Comparison of ENCODE assay signal across 17 cellular contexts in the genomic region with DNA sequence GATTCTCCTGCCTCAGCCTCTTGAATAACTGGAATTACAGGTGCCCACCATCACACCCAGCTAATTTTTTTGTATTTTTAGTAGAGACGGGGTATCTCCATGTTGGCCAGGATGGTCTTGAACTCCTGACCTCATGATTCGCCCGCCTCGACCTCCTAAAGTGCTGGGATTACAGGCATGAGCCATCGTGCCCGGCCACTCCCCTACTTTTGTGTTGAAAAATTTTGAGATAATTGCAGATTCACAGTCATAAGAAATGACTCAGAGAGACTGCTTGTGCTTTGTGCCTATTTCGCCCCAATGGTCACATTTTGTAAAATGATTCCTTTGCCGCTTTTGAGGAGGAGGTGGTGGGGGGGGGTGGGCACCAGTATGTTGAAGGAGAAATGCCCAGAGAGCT.
"Had no signal": no experiment of that assay in that cellular context is flagged by ENCODE, and none has a peak within 500 bp of the region (broad histone marks: within the 10 kb centered on the region; RNA-seq: fewer than 3 reads in every experiment).

No MANE protein-coding gene starts in this region.

- H3K9me3 ChIP-seq: gastroesophageal sphincter, heart left ventricle, neutrophil, SJCRH30 had no signal

- H3K4me1 Mint-ChIP-seq: activated CD4-positive, alpha-beta T cell treated with anti-CD3 and anti-CD28 coated beads, Interleukin-2, amount 10 ng/mL, durations not matched to agents 7 days and 5 days; central memory CD8-positive, alpha-beta T cell had no signal

- H3K27me3 ChIP-seq: gastroesophageal sphincter, heart left ventricle, SJCRH30 had no signal

- H3K36me3 Mint-ChIP-seq: activated naive CD8-positive, alpha-beta T cell treated with anti-CD3 and anti-CD28 coated beads, Interleukin-2, amount 10 ng/mL, durations not matched to agents 7 days and 5 days; brain; natural killer cell had no signal

- H3K27me3 Mint-ChIP-seq: activated CD4-positive, alpha-beta T cell treated with anti-CD3 and anti-CD28 coated beads, Interleukin-2, amount 10 ng/mL, durations not matched to agents 7 days and 5 days had no signal

- H3K9me3 Mint-ChIP-seq: activated CD4-positive, alpha-beta T cell treated with anti-CD3 and anti-CD28 coated beads, Interleukin-2, amount 10 ng/mL, durations not matched to agents 7 days and 5 days; activated naive CD8-positive, alpha-beta T cell treated with anti-CD3 and anti-CD28 coated beads, Interleukin-2, amount 10 ng/mL, durations not matched to agents 7 days and 5 days; activated T-helper 1 cell treated with anti-CD3 and anti-CD28 coated beads, Interleukin-12 subunit alpha, Interleukin-12 subunit beta, Interleukin-2, Interleukin-4 antibody, amounts not matched to agents 30 ng/mL and 10 ng/mL and 1 ng/mL, durations not matched to agents 14 hours and 24 hours and 36 hours; central memory CD8-positive, alpha-beta T cell; natural killer cell; stimulated activated naive CD8-positive, alpha-beta T cell treated with anti-CD3 and anti-CD28 coated beads, Interleukin-15, Interleukin-2, amounts not matched to agents 100 ng/mL and 50 ng/mL, for 24 hours had no signal

- H3K4me3 Mint-ChIP-seq: activated CD4-positive, alpha-beta T cell treated with anti-CD3 and anti-CD28 coated beads, Interleukin-2, amount 10 ng/mL, durations not matched to agents 7 days and 5 days; activated naive CD8-positive, alpha-beta T cell treated with anti-CD3 and anti-CD28 coated beads, Interleukin-2, amount 10 ng/mL, durations not matched to agents 7 days and 5 days; activated T-helper 1 cell treated with anti-CD3 and anti-CD28 coated beads, Interleukin-12 subunit alpha, Interleukin-12 subunit beta, Interleukin-2, Interleukin-4 antibody, amounts not matched to agents 30 ng/mL and 10 ng/mL and 1 ng/mL, durations not matched to agents 14 hours and 24 hours and 36 hours; brain; central memory CD8-positive, alpha-beta T cell; natural killer cell; stimulated activated naive CD8-positive, alpha-beta T cell treated with anti-CD3 and anti-CD28 coated beads, Interleukin-15, Interleukin-2, amounts not matched to agents 100 ng/mL and 50 ng/mL, for 24 hours had no signal

- H3K27ac ChIP-seq: neutrophil, SJCRH30 had no signal

- H3K36me3 ChIP-seq: gastroesophageal sphincter, heart left ventricle, neutrophil, SJCRH30 had no signal

- H3K27ac Mint-ChIP-seq: activated CD4-positive, alpha-beta T cell treated with anti-CD3 and anti-CD28 coated beads, Interleukin-2, amount 10 ng/mL, durations not matched to agents 7 days and 5 days; activated naive CD8-positive, alpha-beta T cell treated with anti-CD3 and anti-CD28 coated beads, Interleukin-2, amount 10 ng/mL, durations not matched to agents 7 days and 5 days; activated T-helper 1 cell treated with anti-CD3 and anti-CD28 coated beads, Interleukin-12 subunit alpha, Interleukin-12 subunit beta, Interleukin-2, Interleukin-4 antibody, amounts not matched to agents 30 ng/mL and 10 ng/mL and 1 ng/mL, durations not matched to agents 14 hours and 24 hours and 36 hours; natural killer cell; stimulated activated naive CD8-positive, alpha-beta T cell treated with anti-CD3 and anti-CD28 coated beads, Interleukin-15, Interleukin-2, amounts not matched to agents 100 ng/mL and 50 ng/mL, for 24 hours had no signal

- ATAC-seq: gastroesophageal sphincter, heart left ventricle, natural killer cell had no signal

- H3K4me3 ChIP-seq: gastroesophageal sphincter, heart left ventricle, SJCRH30 had no signal

- DNase-seq: activated CD4-positive, alpha-beta T cell treated with anti-CD3 and anti-CD28 coated beads, Interleukin-2, amount 10 ng/mL, durations not matched to agents 7 days and 5 days; activated naive CD4-positive, alpha-beta T cell; activated T-cell treated with anti-CD3 and anti-CD28 coated beads for 4 hours; cortex of kidney; kidney; natural killer cell; stimulated activated CD4-positive, alpha-beta T cell treated with anti-CD3 and anti-CD28 coated beads, Interleukin-15, amount 100 ng/mL, for 24 hours; stimulated activated CD4-positive, alpha-beta T cell treated with anti-CD3 and anti-CD28 coated beads, Interleukin-2, amount 100 ng/mL, for 48 hours had no signal
